Comparison of ENCODE assay signal across 1 cellular context in genomic region chr19:49820125-49820524, GRCh38.
TF ChIP-seq lines count a peak whose summit lies in the region.

No MANE protein-coding gene starts in this region.

TF ChIP-seq in K562, 482 proteins besides CTCF, POLR2A, EP300 and RAD21 (continues in another document):
- TF ChIP-seq SMAD1 (IDR thresholded peaks at IDR 0.05; ENCODE audit: low read depth, low read length, partially characterized antibody) (no peak), TRIM25 (IDR thresholded peaks at IDR 0.05; ENCODE audit: borderline replicate concordance) (no peak), HDAC2 (IDR thresholded peaks at IDR 0.05) (0 out of 2 replicates have a peak, but pooled peaks have one; percentile 17), HLTF (IDR thresholded peaks at IDR 0.05) (no peak), ZNF780A (CRISPR knock-in tag; IDR thresholded peaks at IDR 0.05) (no peak), SRSF7 (optimal IDR thresholded peaks at IDR 0.05; ENCODE audit: low read depth, low read length) (no peak), ARID1B (IDR thresholded peaks at IDR 0.05) (peak; percentile 53; the same call in 1 of the 2 replicates), HMG20A (CRISPR knock-in tag; conservative IDR thresholded peaks at IDR 0.05) (no peak), ZNF398 (CRISPR knock-in tag; IDR thresholded peaks at IDR 0.05) (no peak), TAL1 (IDR thresholded peaks at IDR 0.05) (peak; percentile 49; the same call in 1 of the 2 replicates), RFX1 (IDR thresholded peaks at IDR 0.05) (peak; percentile 91), HEY1 (CRISPR knock-in tag; IDR thresholded peaks at IDR 0.05; ENCODE audit: borderline replicate concordance) (no peak), HMBOX1 (IDR thresholded peaks at IDR 0.05) (peak; percentile 54; the same call in 1 of the 2 replicates), MAFF (IDR thresholded peaks at IDR 0.05; ENCODE audit: low read length) (no peak), TRIM24 (IDR thresholded peaks at IDR 0.05) (no peak), CBFA2T2 (conservative IDR thresholded peaks at IDR 0.05) (peak; percentile 65), KDM2B (CRISPR knock-in tag; IDR thresholded peaks at IDR 0.05) (no peak), CEBPG (CRISPR knock-in tag; IDR thresholded peaks at IDR 0.05) (no peak), CEBPG (tag; conservative IDR thresholded peaks at IDR 0.05 in 1 of 2, IDR thresholded peaks at IDR 0.05 in 1 of 2) (no peak), ZNF695 (CRISPR knock-in tag; IDR thresholded peaks at IDR 0.05) (no peak), RFX5 (IDR thresholded peaks at IDR 0.05; ENCODE audit: low read depth, low read length) (no peak), RCOR1 (IDR thresholded peaks at IDR 0.05; ENCODE audit: borderline replicate concordance in 1 of 2, low read depth in 2 of 2, low read length in 2 of 2) (peak in 1 of 2 experiments; percentile 42; a peak in 1 of 4 replicates), NFIX (CRISPR knock-in tag; IDR thresholded peaks at IDR 0.05; ENCODE audit: low read depth) (no peak), ZNF217 (CRISPR knock-in tag; IDR thresholded peaks at IDR 0.05) (no peak), ZNF583 (CRISPR knock-in tag; IDR thresholded peaks at IDR 0.05) (no peak), ZNF766 (CRISPR knock-in tag; conservative IDR thresholded peaks at IDR 0.05) (no peak), CXXC5 (CRISPR knock-in tag; IDR thresholded peaks at IDR 0.05) (0 out of 2 replicates have a peak, but pooled peaks have one; percentile 19), DPF2 (IDR thresholded peaks at IDR 0.05) (peak; percentile 23; the same call in 1 of the 2 replicates), NFIC (IDR thresholded peaks at IDR 0.05) (0 out of 2 replicates have a peak, but pooled peaks have one; percentile 7), ZNF253 (CRISPR knock-in tag; conservative IDR thresholded peaks at IDR 0.05) (no peak), ESRRA (IDR thresholded peaks at IDR 0.05; ENCODE audit: borderline replicate concordance, low read depth) (peak; percentile 64; the same call in 1 of the 2 replicates), ZBTB11 (CRISPR knock-in tag; IDR thresholded peaks at IDR 0.05) (no peak; a peak in 1 of 6 replicates), PRPF4 (IDR thresholded peaks at IDR 0.05; ENCODE audit: insufficient read depth, low read depth, low read length, poor library complexity, severe bottlenecking) (no peak), CEBPB (tag; IDR thresholded peaks at IDR 0.05) (peak; percentile 64), ZNF639 (CRISPR knock-in tag; conservative IDR thresholded peaks at IDR 0.05 in 1 of 2, IDR thresholded peaks at IDR 0.05 in 1 of 2) (no peak), ZKSCAN1 (IDR thresholded peaks at IDR 0.05; ENCODE audit: low read depth, low read length) (no peak), RBBP5 (IDR thresholded peaks at IDR 0.05; ENCODE audit: borderline replicate concordance, insufficient read depth, low read length, poor library complexity, severe bottlenecking) (no peak), ZNF175 (CRISPR knock-in tag; IDR thresholded peaks at IDR 0.05; ENCODE audit: low read depth) (no peak), MXI1 (IDR thresholded peaks at IDR 0.05; ENCODE audit: low read depth, low read length) (0 out of 2 replicates have a peak, but pooled peaks have one; percentile 41), MTA3 (IDR thresholded peaks at IDR 0.05; ENCODE audit: borderline replicate concordance) (0 out of 2 replicates have a peak, but pooled peaks have one; percentile 18), ZNF507 (tag; conservative IDR thresholded peaks at IDR 0.05) (no peak), HDAC6 (IDR thresholded peaks at IDR 0.05; ENCODE audit: low read depth, low read length) (no peak), RBM34 (IDR thresholded peaks at IDR 0.05; ENCODE audit: borderline replicate concordance, insufficient read depth, low read length) (no peak), ATF7 (IDR thresholded peaks at IDR 0.05) (no peak), ESRRB (CRISPR knock-in tag; IDR thresholded peaks at IDR 0.05; ENCODE audit: borderline replicate concordance) (no peak), BHLHE40 (IDR thresholded peaks at IDR 0.05; ENCODE audit: low read length) (peak; percentile 85), CBFA2T3 (IDR thresholded peaks at IDR 0.05) (peak; percentile 77), CREB5 (CRISPR knock-in tag; IDR thresholded peaks at IDR 0.05) (no peak), TEAD4 (IDR thresholded peaks at IDR 0.05; ENCODE audit: low read length) (peak; percentile 52; the same call in 1 of the 2 replicates), TEAD4 (CRISPR knock-in tag; IDR thresholded peaks at IDR 0.05; ENCODE audit: borderline replicate concordance) (no peak), PKNOX1 (IDR thresholded peaks at IDR 0.05) (peak; percentile 37; the same call in 1 of the 2 replicates), CTCFL (IDR thresholded peaks at IDR 0.05; ENCODE audit: borderline replicate concordance, insufficient read depth, low read depth, low read length, poor library complexity, severe bottlenecking) (no peak), TCF3 (CRISPR knock-in tag; IDR thresholded peaks at IDR 0.05) (peak; percentile 73), ZEB2 (IDR thresholded peaks at IDR 0.05) (no peak), ILK (tag; IDR thresholded peaks at IDR 0.05; ENCODE audit: borderline replicate concordance, low read depth) (no peak), ZNF75A (CRISPR knock-in tag; IDR thresholded peaks at IDR 0.05) (no peak), ZNF561 (CRISPR knock-in tag; conservative IDR thresholded peaks at IDR 0.05) (no peak), MEIS2 (IDR thresholded peaks at IDR 0.05; ENCODE audit: partially characterized antibody) (peak; percentile 40), CTBP1 (IDR thresholded peaks at IDR 0.05; ENCODE audit: borderline replicate concordance) (0 out of 2 replicates have a peak, but pooled peaks have one; percentile 10), ZNF589 (CRISPR knock-in tag; IDR thresholded peaks at IDR 0.05; ENCODE audit: low read depth) (no peak)
